ENCODE assay signal across 1 cellular context in the genomic region with DNA sequence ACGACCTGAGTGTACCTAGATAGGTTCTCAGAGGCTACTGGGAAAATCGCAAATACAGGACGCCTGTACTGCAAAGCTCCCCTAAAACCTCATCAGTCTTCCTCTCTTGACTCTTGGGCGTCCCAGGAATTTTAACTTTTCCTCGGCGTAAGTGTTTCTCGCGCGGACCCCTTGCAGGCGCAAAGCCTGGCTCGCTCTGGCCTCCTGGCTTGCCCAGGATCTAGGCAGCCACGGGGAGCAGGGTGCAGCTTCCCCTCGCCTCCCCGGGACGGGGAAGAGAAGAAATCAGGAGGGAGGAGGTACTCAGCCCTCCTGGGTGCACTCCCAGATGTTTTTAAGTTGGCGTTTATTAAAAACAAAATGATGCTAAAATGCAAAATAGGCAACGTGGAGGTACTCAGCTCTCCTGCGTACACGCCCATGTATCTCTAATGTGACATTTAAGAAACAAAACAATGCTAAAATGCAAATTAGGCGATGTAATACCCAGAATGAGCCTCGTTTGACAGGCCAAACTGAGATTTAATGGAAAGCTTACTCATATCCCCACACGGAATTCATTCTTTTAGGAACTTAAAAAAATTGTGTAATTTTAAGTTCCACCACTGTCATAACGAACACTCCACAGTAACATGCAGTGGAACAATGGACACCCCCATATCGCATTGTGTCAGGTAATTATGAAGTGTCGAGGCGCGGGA.
TF ChIP-seq lines count a peak whose summit lies in the region.

No MANE protein-coding gene starts in this region.

TF ChIP-seq in IMR-90, 13 proteins besides CTCF, POLR2A, EP300 and RAD21:
- no peak for TF ChIP-seq CEBPB (IDR thresholded peaks at IDR 0.05; ENCODE audit: low read depth, low read length)
- no peak for TF ChIP-seq CHD1 (IDR thresholded peaks at IDR 0.05; ENCODE audit: low read depth, low read length)
- no peak for TF ChIP-seq SMC3 (IDR thresholded peaks at IDR 0.05; ENCODE audit: low read depth, low read length)
- no peak for TF ChIP-seq MAFK (IDR thresholded peaks at IDR 0.05; ENCODE audit: low read depth, low read length)
- TF ChIP-seq, protein P1, sequence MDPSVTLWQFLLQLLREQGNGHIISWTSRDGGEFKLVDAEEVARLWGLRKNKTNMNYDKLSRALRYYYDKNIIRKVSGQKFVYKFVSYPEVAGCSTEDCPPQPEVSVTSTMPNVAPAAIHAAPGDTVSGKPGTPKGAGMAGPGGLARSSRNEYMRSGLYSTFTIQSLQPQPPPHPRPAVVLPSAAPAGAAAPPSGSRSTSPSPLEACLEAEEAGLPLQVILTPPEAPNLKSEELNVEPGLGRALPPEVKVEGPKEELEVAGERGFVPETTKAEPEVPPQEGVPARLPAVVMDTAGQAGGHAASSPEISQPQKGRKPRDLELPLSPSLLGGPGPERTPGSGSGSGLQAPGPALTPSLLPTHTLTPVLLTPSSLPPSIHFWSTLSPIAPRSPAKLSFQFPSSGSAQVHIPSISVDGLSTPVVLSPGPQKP (IDR thresholded peaks at IDR 0.05; ENCODE audit: borderline replicate concordance, low read depth, low read length): no peak
- TF ChIP-seq, protein P2, sequence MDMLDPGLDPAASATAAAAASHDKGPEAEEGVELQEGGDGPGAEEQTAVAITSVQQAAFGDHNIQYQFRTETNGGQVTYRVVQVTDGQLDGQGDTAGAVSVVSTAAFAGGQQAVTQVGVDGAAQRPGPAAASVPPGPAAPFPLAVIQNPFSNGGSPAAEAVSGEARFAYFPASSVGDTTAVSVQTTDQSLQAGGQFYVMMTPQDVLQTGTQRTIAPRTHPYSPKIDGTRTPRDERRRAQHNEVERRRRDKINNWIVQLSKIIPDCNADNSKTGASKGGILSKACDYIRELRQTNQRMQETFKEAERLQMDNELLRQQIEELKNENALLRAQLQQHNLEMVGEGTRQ (IDR thresholded peaks at IDR 0.05; ENCODE audit: low read depth, low read length): no peak
- no peak for TF ChIP-seq BHLHE40 (IDR thresholded peaks at IDR 0.05; ENCODE audit: low read depth, low read length)
- TF ChIP-seq RFX5 (IDR thresholded peaks at IDR 0.05; ENCODE audit: low read depth, low read length): no peak
- no peak for TF ChIP-seq RCOR1 (IDR thresholded peaks at IDR 0.05; ENCODE audit: insufficient replicate concordance, low read length)
- TF ChIP-seq NFE2L2 (IDR thresholded peaks at IDR 0.05; ENCODE audit: low read depth, low read length): no peak
- TF ChIP-seq FOS (IDR thresholded peaks at IDR 0.05; ENCODE audit: low read depth, low read length): no peak
- no peak for TF ChIP-seq MAZ (IDR thresholded peaks at IDR 0.05; ENCODE audit: borderline replicate concordance, low read depth, low read length)
- TF ChIP-seq MXI1 (IDR thresholded peaks at IDR 0.05; ENCODE audit: borderline replicate concordance, low read depth, low read length): no peak
